16 cellular contexts compared by ENCODE assay signal in genomic region chr4:177297781-177298391, GRCh38. TPM values are rescaled to one million over a fixed set of nuclear protein-coding genes. Genes with fewer than 3 reads are reported as not detected.
DNase-seq lines count a peak whose midpoint lies in the region; ATAC-seq and TF ChIP-seq lines count a peak whose summit lies in the region.
"Had no signal": no experiment of that assay in that cellular context is flagged by ENCODE, and none has a peak within 500 bp of the region (broad histone marks: within the 10 kb centered on the region; RNA-seq: fewer than 3 reads in every experiment).

No MANE protein-coding gene starts in this region.

- H3F3A ChIP-seq in PC-3 (ENCODE audit: low read length, unreplicated experiment), result no peaks in the 10 kb centered on the region

- BruUV-seq in PC-3 (replicated peaks; lab: Mats Ljungman, UMichigan), result no TSS peak

- peak; percentile 41 to 71 for ATAC-seq in activated naive CD4-positive, alpha-beta T cell treated with anti-CD3 and anti-CD28 coated beads, Interleukin-2, amount 50 U/mL, for 72 hours
- no peak for ATAC-seq in PC-3

- TF ChIP-seq CTCF in endodermal cell (conservative IDR thresholded peaks at IDR 0.05) (no peak), PC-3 (conservative IDR thresholded peaks at IDR 0.05; ENCODE audit: low read depth, low read length) (no peak), dorsolateral prefrontal cortex (IDR thresholded peaks at IDR 0.05 in 54 of 56, conservative IDR thresholded peaks at IDR 0.05 in 2 of 56; ENCODE audit: low read depth in 1 of 56, partially characterized antibody in 56 of 56) (no peak)

- H3K36me3 ChIP-seq in endodermal cell (ENCODE audit: control insufficient read depth, insufficient read depth, low read length), result no peaks in the 10 kb centered on the region
- no peaks in the 10 kb centered on the region for H3K36me3 ChIP-seq in PC-3 (ENCODE audit: low read depth, low read length)
- H3K36me3 ChIP-seq: BE2C had no signal

- no peak overlapping the region for H2AFZ ChIP-seq in PC-3 (ENCODE audit: low read length)

- 93 to 100% methylated on average over 1 to 2 of the region's 2 CpGs for WGBS in endodermal cell (ENCODE audit: insufficient coverage in 1 of 2, insufficient read length in 1 of 2), 2 experiments

- H3K9me3 Mint-ChIP-seq in activated naive CD4-positive, alpha-beta T cell treated with anti-CD3 and anti-CD28 coated beads, Interleukin-2, amount 50 U/mL, for 72 hours, result peaks cover 5 to 6% of the 10 kb centered on the region in 2 donors
- H3K9me3 Mint-ChIP-seq in endodermal cell, result peaks cover 19% of the 10 kb centered on the region

- no peak overlapping the region for H3K27ac Mint-ChIP-seq in activated naive CD4-positive, alpha-beta T cell treated with anti-CD3 and anti-CD28 coated beads, Interleukin-2, amount 50 U/mL, for 72 hours
- H3K27ac Mint-ChIP-seq in endodermal cell, result no peak overlapping the region
- H3K27ac Mint-ChIP-seq: CD4-positive, alpha-beta memory T cell had no signal

- H3K4me3 Mint-ChIP-seq in endodermal cell, result no peak overlapping the region
- H3K4me3 Mint-ChIP-seq: CD4-positive, alpha-beta memory T cell had no signal

- H3K27ac ChIP-seq in endodermal cell (ENCODE audit: low read depth, low read length), result no peak overlapping the region
- H3K27ac ChIP-seq in PC-3 (ENCODE audit: low read length), result no peak overlapping the region
- H3K27ac ChIP-seq in dorsolateral prefrontal cortex, result no peak overlapping the region
- H3K27ac ChIP-seq: C4-2B had no signal

- H3K27me3 Mint-ChIP-seq in endodermal cell (ENCODE audit: insufficient read depth), result no peaks in the 10 kb centered on the region

- H3K9ac ChIP-seq in endodermal cell (ENCODE audit: extremely low read depth, low read length, poor library complexity, severe bottlenecking) (no peak overlapping the region), PC-3 (ENCODE audit: low read length) (no peak overlapping the region)

- H3K4me1 Mint-ChIP-seq in endodermal cell, result no peaks in the 10 kb centered on the region

- CTCF ChIA-PET in PC-3 (lab: Charles Lee), result no interaction called here

- peaks cover 12% of the 10 kb centered on the region for H3K9me3 ChIP-seq in endodermal cell (ENCODE audit: control insufficient read depth, low read length)
- no peaks in the 10 kb centered on the region for H3K9me3 ChIP-seq in PC-3 (ENCODE audit: low read length)

- intact Hi-C loops in PC-3 (cut with micrococcal nuclease), result no loop called here
- intact Hi-C loops in dorsolateral prefrontal cortex (cut with DNase I), result no loop called here

- H3K4me3 ChIP-seq in endodermal cell (ENCODE audit: low read length), result peak overlapping the region; percentile 29
- no peak overlapping the region for H3K4me3 ChIP-seq in PC-3 (ENCODE audit: low read length)
- H3K4me3 ChIP-seq in dorsolateral prefrontal cortex, result no peak overlapping the region

- DNase-seq in activated naive CD4-positive, alpha-beta T cell treated with anti-CD3 and anti-CD28 coated beads, Interleukin-2, amount 50 U/mL, for 72 hours (ENCODE audit: low spot score in 2 of 2), result no peak
- no peak for DNase-seq in activated naive CD4-positive, alpha-beta T cell treated with Interleukin-2 at 50 U/mL for 16 hours
- DNase-seq in OCI-M1 (lab: John Stamatoyannopoulos, UW) (peak; percentile 16), endodermal cell (no peak), PC-3 (no peak), dermis blood vessel endothelial cell (no peak), dorsolateral prefrontal cortex (no peak)
- DNase-seq: BE2C; CD4-positive, alpha-beta memory T cell; DMS153; DMS79 treated with DMSO at 0.1 percent for 48 hours; EL; GOT3; HCEC 1CT; IMR-90 had no signal

- POLR2A ChIA-PET in PC-3 (lab: Charles Lee; ENCODE audit: unreplicated experiment), result no interaction called here

- H3K9me2 ChIP-seq in PC-3 (replicated peaks; ENCODE audit: low read length), result no peaks in the 10 kb centered on the region

- H3K4me1 ChIP-seq in endodermal cell (ENCODE audit: control insufficient read depth, insufficient read depth, low read length) (no peaks in the 10 kb centered on the region), PC-3 (ENCODE audit: insufficient read depth, low read length) (no peaks in the 10 kb centered on the region)
- H3K4me1 ChIP-seq: BE2C had no signal

- H3K4me2 ChIP-seq in PC-3 (ENCODE audit: low read length), result no peak overlapping the region

- H3K36me3 Mint-ChIP-seq in activated naive CD4-positive, alpha-beta T cell treated with anti-CD3 and anti-CD28 coated beads, Interleukin-2, amount 50 U/mL, for 72 hours, result peaks cover 0 to 4% of the 10 kb centered on the region in 2 donors
- H3K36me3 Mint-ChIP-seq in endodermal cell (ENCODE audit: low read depth), result peaks cover 3% of the 10 kb centered on the region

- H3K79me2 ChIP-seq in PC-3 (ENCODE audit: low read length), result no peaks in the 10 kb centered on the region

- no peaks in the 10 kb centered on the region for H4K20me1 ChIP-seq in PC-3 (ENCODE audit: low read length)

- H3K27me3 ChIP-seq in endodermal cell (ENCODE audit: control insufficient read depth, insufficient read depth, low read length, poor library complexity, severe bottlenecking), result no peaks in the 10 kb centered on the region
- H3K27me3 ChIP-seq in PC-3 (ENCODE audit: low read length), result no peaks in the 10 kb centered on the region
- no peaks in the 10 kb centered on the region for H3K27me3 ChIP-seq in dorsolateral prefrontal cortex
- H3K27me3 ChIP-seq: BE2C had no signal

RNA-seq across cellular contexts. Expression of gene NEIL3, which starts 11.8 kb away (rescaled TPM):
- 10 to 100 TPM; 18.7 to 25.5 TPM for total RNA-seq in activated naive CD4-positive, alpha-beta T cell treated with anti-CD3 and anti-CD28 coated beads, Interleukin-2, amount 50 U/mL, for 72 hours
- total RNA-seq in endodermal cell, result 10 to 100 TPM in 1 of 2 donors, 1 to 10 TPM in 1; 9.1 to 15.1 TPM
- 9.6 TPM for polyA plus RNA-seq in endodermal cell (2013, experiment 1 of 2)
- polyA plus RNA-seq in endodermal cell (2013, experiment 2 of 2), result 10.4 TPM
- 10.2 and 13.2 TPM in 2 replicates for total RNA-seq in PC-3 (2014; rRNA removed)
- 2.4 and 6.8 TPM in 2 replicates for total RNA-seq in dermis blood vessel endothelial cell
- total RNA-seq in dorsolateral prefrontal cortex, result under 1 TPM in 19 of 120 experiments, not detected in 101; 0.18 to 0.67 (median 0.29) TPM
